ENCODE assay signal across 9 cellular contexts in genomic region chr20:47350181-47350550, GRCh38. TPM values are rescaled to one million over a fixed set of nuclear protein-coding genes. Genes with fewer than 3 reads are reported as not detected.
A peak's percentile ranks its signal among the peaks of the same experiment; 100 is the strongest.
DNase-seq lines count a peak whose midpoint lies in the region; ATAC-seq and TF ChIP-seq lines count a peak whose summit lies in the region.
"Had no signal": no experiment of that assay in that cellular context is flagged by ENCODE, and none has a peak within 500 bp of the region (broad histone marks: within the 10 kb centered on the region; RNA-seq: fewer than 3 reads in every experiment).

No MANE protein-coding gene starts in this region.

- H4K20me1 ChIP-seq in GM23338 (replicated peaks; ENCODE audit: insufficient read depth), result no peaks in the 10 kb centered on the region

- H3K79me2 ChIP-seq in GM23338 (replicated peaks; ENCODE audit: insufficient read depth), result peaks cover 100% of the 10 kb centered on the region

- H3K9me3 Mint-ChIP-seq in GM23338 (no peaks in the 10 kb centered on the region), type B pancreatic cell (no peaks in the 10 kb centered on the region)

- H3K36me3 Mint-ChIP-seq in GM23338 (ENCODE audit: low read depth) (peaks cover 53% of the 10 kb centered on the region), type B pancreatic cell (peaks cover 20% of the 10 kb centered on the region)

- peak overlapping the region; percentile 98 for H3K27ac ChIP-seq in GM23338 (ENCODE audit: low read depth)
- H3K27ac ChIP-seq in spleen, result peak overlapping the region; percentile 22 to 99 (median 97)

- TF ChIP-seq POLR2A in spleen (IDR thresholded peaks at IDR 0.05), result no peak

- H3K4me2 ChIP-seq in GM23338, result peak overlapping the region; percentile 57

- H3K9me2 ChIP-seq in GM23338 (ENCODE audit: insufficient read depth), result no peaks in the 10 kb centered on the region

- H3K9me3 ChIP-seq in spleen, result no peaks in the 10 kb centered on the region
- H3K9me3 ChIP-seq in HAP-1, result no peaks in the 10 kb centered on the region

- H3K27me3 ChIP-seq in GM23338 (ENCODE audit: insufficient read depth), result no peaks in the 10 kb centered on the region
- no peaks in the 10 kb centered on the region for H3K27me3 ChIP-seq in spleen (replicated peaks in 1 of 7)
- H3K27me3 ChIP-seq in HAP-1 (ENCODE audit: low read depth), result no peaks in the 10 kb centered on the region

- H3K4me3 Mint-ChIP-seq in GM23338 (no peak overlapping the region), type B pancreatic cell (no peak overlapping the region)

- H2AFZ ChIP-seq in GM23338, result no peak overlapping the region

- TF ChIP-seq CTCF in GM23338 (conservative IDR thresholded peaks at IDR 0.05; ENCODE audit: low read depth in 2 of 2) (no peak), fibroblast of pulmonary artery (IDR thresholded peaks at IDR 0.05; ENCODE audit: low read length, missing control alignments) (no peak), spleen (IDR thresholded peaks at IDR 0.05 in 8 of 11, conservative IDR thresholded peaks at IDR 0.05 in 3 of 11) (no peak), type B pancreatic cell (conservative IDR thresholded peaks at IDR 0.05) (no peak)

- no peaks in the 10 kb centered on the region for H3K36me3 ChIP-seq in GM23338 (ENCODE audit: insufficient read depth)
- peaks cover 0 to 40% (median 9%) of the 10 kb centered on the region in 6 donors for H3K36me3 ChIP-seq in spleen
- H3K36me3 ChIP-seq in HAP-1 (replicated peaks), result peaks cover 35% of the 10 kb centered on the region

- peaks cover 14% of the 10 kb centered on the region for H3K27me3 Mint-ChIP-seq in GM23338 (ENCODE audit: insufficient read depth, low read depth, poor library complexity)
- H3K27me3 Mint-ChIP-seq in type B pancreatic cell, result no peaks in the 10 kb centered on the region

- H3K27ac Mint-ChIP-seq in GM23338 (no peak overlapping the region), type B pancreatic cell (no peak overlapping the region)

- H3K4me1 ChIP-seq in GM23338 (ENCODE audit: insufficient read depth) (peaks cover 85% of the 10 kb centered on the region), spleen (peaks cover 73 to 100% (median 95%) of the 10 kb centered on the region in 6 donors), HAP-1 (peaks cover 79% of the 10 kb centered on the region)

- intact Hi-C loops in spleen (cut with DNase I; ENCODE audit: low total_unique reads), result no loop called here

- in situ Hi-C loops in HAP-1 (cut with MboI; ENCODE audit: low sequenced_read_pairs), result no loop called here

- H3K4me1 Mint-ChIP-seq in GM23338 (peaks cover 1% of the 10 kb centered on the region), type B pancreatic cell (ENCODE audit: unreplicated experiment) (peaks cover 20% of the 10 kb centered on the region)

- DNase-seq in GM23338 (ENCODE audit: low spot score) (no peak), OCI-M1 (lab: John Stamatoyannopoulos, UW) (peak; percentile 49), fibroblast of pulmonary artery (ENCODE audit: low read depth) (no peak), spleen (no peak), NK-92 (lab: John Stamatoyannopoulos, UW; ENCODE audit: unreplicated experiment) (no peak), type B pancreatic cell (ENCODE audit: extremely low spot score, unreplicated experiment) (no peak), HAP-1 (ENCODE audit: low spot score in 2 of 2) (no peak)
- DNase-seq: NCI-H1417 treated with DMSO at 0.1 percent for 48 hours had no signal

- H3K4me3 ChIP-seq in GM23338, result peak overlapping the region; percentile 17
- peak overlapping the region; percentile 63 for H3K4me3 ChIP-seq in fibroblast of pulmonary artery (replicated peaks; ENCODE audit: low read depth, low read length)
- H3K4me3 ChIP-seq in spleen, result peak overlapping the region in 2 of 8 donors; percentile 1 to 62
- no peak overlapping the region for H3K4me3 ChIP-seq in HAP-1

- 18 to 23% (median 20%) methylated on average over 4 of the region's 4 CpGs for WGBS in spleen, 5 donors

- H3F3A ChIP-seq in GM23338 (replicated peaks; ENCODE audit: low read depth), result no peaks in the 10 kb centered on the region

- ATAC-seq in GM23338 (no peak), HG03457 (IDR thresholded peaks at IDR 0.05; ENCODE audit: unreplicated experiment) (no peak)

TF ChIP-seq in GM23338, 12 proteins besides CTCF, POLR2A, EP300 and RAD21 (continues in another document):
- TF ChIP-seq EZH2phosphoT487 (IDR thresholded peaks at IDR 0.05; ENCODE audit: unreplicated experiment) (no peak), ZNF114 (CRISPR knock-in tag; IDR thresholded peaks at IDR 0.05) (no peak), POLR2AphosphoS5 (IDR thresholded peaks at IDR 0.05; ENCODE audit: low read depth) (no peak), ZNF331 (CRISPR knock-in tag; IDR thresholded peaks at IDR 0.05; ENCODE audit: low read depth) (no peak), JUNB (IDR thresholded peaks at IDR 0.05; ENCODE audit: unreplicated experiment) (no peak), REST (IDR thresholded peaks at IDR 0.05; ENCODE audit: unreplicated experiment) (no peak), STAT1 (IDR thresholded peaks at IDR 0.05; ENCODE audit: unreplicated experiment) (no peak)

RNA-seq across cellular contexts. Expression of gene ZMYND8, which starts 6.3 kb away (rescaled TPM):
- 64.2 and 70.9 TPM in 2 replicates for total RNA-seq in GM23338 (2014; rRNA removed; shearing (Covaris generic))
- 122 and 128 TPM in 2 replicates for polyA plus RNA-seq in GM23338 (2016; fragmentation: Nextera tagmentation; extraction: Ambion mirVana)
- total RNA-seq in spleen, result 10 to 100 TPM; 30.3 to 64.0 (median 56.0) TPM
- 10 to 100 TPM; 12.5 to 16.8 (median 15.6) TPM for polyA plus RNA-seq in spleen
- total RNA-seq in type B pancreatic cell (ENCODE audit: low replicate concordance), result 38.9 and 58.9 TPM in 2 replicates
